8 cellular contexts compared by ENCODE assay signal in the genomic region with DNA sequence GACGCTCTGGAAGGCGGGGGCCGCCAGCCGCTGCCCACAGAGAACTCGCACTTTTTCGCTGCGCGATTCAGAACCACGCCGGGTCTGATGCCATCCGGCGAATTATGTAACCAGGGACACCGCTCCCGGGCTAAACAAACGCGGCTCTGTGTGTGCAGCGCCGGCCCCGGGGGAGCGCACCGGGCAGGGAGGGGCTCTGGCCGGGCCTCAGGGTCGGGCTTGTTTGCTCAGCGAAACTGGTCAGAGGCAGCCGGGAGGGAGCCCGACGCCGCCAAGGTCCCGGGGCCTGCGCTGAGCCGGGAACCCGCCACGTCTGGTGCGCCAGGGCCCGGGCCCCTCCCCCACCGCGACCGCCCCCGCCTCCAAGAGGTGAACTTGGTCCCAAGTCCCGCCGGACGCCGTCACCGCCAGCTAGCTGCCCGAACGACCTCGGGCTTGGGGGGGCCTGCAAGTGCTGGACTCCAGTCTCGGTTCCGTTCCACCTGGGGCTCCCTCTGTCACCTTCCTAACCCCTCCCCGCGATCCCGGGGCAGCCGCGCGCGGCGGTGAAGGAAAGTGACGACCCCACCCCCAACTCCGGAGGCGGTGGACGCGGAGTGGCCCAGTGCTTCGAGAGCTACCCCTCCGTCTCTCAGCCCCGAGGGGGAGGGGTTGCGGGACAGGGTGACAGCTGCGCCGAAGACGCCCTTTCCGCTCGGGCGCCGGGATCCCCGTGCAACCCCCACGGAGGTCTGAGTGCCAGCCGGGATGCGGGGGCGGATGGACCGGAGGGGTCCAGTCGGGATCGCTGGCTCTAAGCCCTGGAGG. TPM values are rescaled to one million over a fixed set of nuclear protein-coding genes. Genes with fewer than 3 reads are reported as not detected.
DNase-seq lines count a peak whose midpoint lies in the region; ATAC-seq and TF ChIP-seq lines count a peak whose summit lies in the region.

No MANE protein-coding gene starts in this region.

- H3K9me3 ChIP-seq in T-helper 17 cell (ENCODE audit: control insufficient read depth, low read length, poor library complexity, severe bottlenecking): no peaks in the 10 kb centered on the region

- H3K4me3 ChIP-seq in astrocyte of the cerebellum (ENCODE audit: low read depth, low read length): peak overlapping the region; percentile 100
- peak overlapping the region; percentile 78 for H3K4me3 ChIP-seq in retinal pigment epithelial cell (ENCODE audit: low read length)

- peak; percentile 63 for DNase-seq in CD1c-positive myeloid dendritic cell (ENCODE audit: extremely low spot score)
- DNase-seq in T-helper 17 cell: peak; percentile 30 to 43 (median 41)
- DNase-seq in astrocyte of the cerebellum (ENCODE audit: low read depth): no peak
- DNase-seq in hippocampal formation (lab: John Stamatoyannopoulos, UW): peak; percentile 83 to 91
- DNase-seq in retinal pigment epithelial cell (ENCODE audit: low read depth): no peak
- no peak for DNase-seq in NCI-H345 treated with DMSO at 0.1 percent for 48 hours (lab: John Stamatoyannopoulos, UW; ENCODE audit: unreplicated experiment)

- no peaks in the 10 kb centered on the region for H3K27me3 Mint-ChIP-seq in T-helper 17 cell

- in situ Hi-C loops in astrocyte of the cerebellum (cut with HindIII; ENCODE audit: low sequenced_read_pairs): no loop called here

- TF ChIP-seq CTCF in astrocyte of the cerebellum (IDR thresholded peaks at IDR 0.05; ENCODE audit: low read depth, low read length, missing control alignments): no peak
- no peak for TF ChIP-seq CTCF in retinal pigment epithelial cell (conservative IDR thresholded peaks at IDR 0.05; ENCODE audit: low read depth, low read length)

- no peaks in the 10 kb centered on the region for H3K36me3 Mint-ChIP-seq in T-helper 17 cell (ENCODE audit: low read depth)

- peak overlapping the region; percentile 98 for H3K27ac Mint-ChIP-seq in T-helper 17 cell

- peaks cover 40% of the 10 kb centered on the region for H3K4me1 Mint-ChIP-seq in T-helper 17 cell

- peak overlapping the region; percentile 90 for H3K4me3 Mint-ChIP-seq in T-helper 17 cell

- ATAC-seq in GM19438 (IDR thresholded peaks at IDR 0.05; ENCODE audit: low read depth, unreplicated experiment) (peak; percentile 37), HG03571 (IDR thresholded peaks at IDR 0.05; ENCODE audit: unreplicated experiment) (peak; percentile 25), T-helper 17 cell (peak; percentile 39)

RNA-seq across cellular contexts. Expression of gene CTDSP2, which starts 0.8 kb away (rescaled TPM):
- 100 to 1,000 TPM; 114 to 132 TPM for total RNA-seq in T-helper 17 cell

RNA-seq across cellular contexts. Expression of gene AVIL, which starts 27.1 kb away (rescaled TPM):
- total RNA-seq in T-helper 17 cell: 1 to 10 TPM; 1.3 to 1.4 TPM

Comparison
In these comparisons a context has a peak if more than half of its experiments do, and no peak if none do; other contexts are left out.
1. DNase-seq: peak in CD1c-positive myeloid dendritic cell (single experiment), T-helper 17 cell (3 of 3) and hippocampal formation (2 of 2); none in astrocyte of the cerebellum (single experiment), retinal pigment epithelial cell (single experiment) and NCI-H345 treated with DMSO at 0.1 percent for 48 hours (single experiment).
2. Peak in every context shown above with its lines, with median percentiles within 50 percentile points of each other: ATAC-seq.